Comparison of ENCODE assay signal across 10 cellular contexts in genomic region chr7:2613113-2613925, GRCh38. TPM values are rescaled to one million over a fixed set of nuclear protein-coding genes. Genes with fewer than 3 reads are reported as not detected.
DNase-seq lines count a peak whose midpoint lies in the region; ATAC-seq and TF ChIP-seq lines count a peak whose summit lies in the region.
"Had no signal": no experiment of that assay in that cellular context is flagged by ENCODE, and none has a peak within 500 bp of the region (broad histone marks: within the 10 kb centered on the region; RNA-seq: fewer than 3 reads in every experiment).

No MANE protein-coding gene starts in this region.

- no peak for TF ChIP-seq RAD21 in IMR-90 (IDR thresholded peaks at IDR 0.05; ENCODE audit: low read length)

- no peak overlapping the region for H3K4me2 ChIP-seq in IMR-90 (ENCODE audit: low read depth, low read length)

- H3K79me1 ChIP-seq in IMR-90 (ENCODE audit: low read depth in 1 of 2, low read length in 2 of 2), result no peaks in the 10 kb centered on the region

- peak overlapping the region; percentile 37; the same call in 1 of the 2 replicates for H3K14ac ChIP-seq in IMR-90 (replicated peaks; ENCODE audit: low read depth, low read length)

- H4K20me1 ChIP-seq in IMR-90 (ENCODE audit: insufficient read depth, low read length), result peaks cover 5% of the 10 kb centered on the region

- H2BK20ac ChIP-seq in IMR-90 (ENCODE audit: low read depth, low read length), result no peak overlapping the region

- intact Hi-C loops in IMR-90 (cut with micrococcal nuclease) (no loop called here), Panc1 (cut with micrococcal nuclease; ENCODE audit: unreplicated experiment) (no loop called here), left cardiac atrium (cut with DNase I) (no loop called here)

- H3K27me3 ChIP-seq in IMR-90 (ENCODE audit: control insufficient read depth, insufficient read depth, low read length), result peaks cover 2% of the 10 kb centered on the region
- no peaks in the 10 kb centered on the region for H3K27me3 ChIP-seq in Panc1 (ENCODE audit: control insufficient read depth, insufficient read depth, low read length)
- H3K27me3 ChIP-seq: esophagus muscularis mucosa had no signal

- H3K9ac ChIP-seq in IMR-90 (ENCODE audit: low read depth, low read length), result no peak overlapping the region

- H3K4me3 Mint-ChIP-seq in stimulated activated naive B cell treated with anti-CD40 and anti-IgM and Interleukin-4, amounts not matched to agents 10 μg/mL and 1 μg/mL and 100 μg/mL, for 72 hours, result no peak overlapping the region

- no peak overlapping the region for H4K91ac ChIP-seq in IMR-90 (ENCODE audit: insufficient read depth, low read depth, low read length)

- 66% methylated on average over 11 of the region's 19 CpGs; no CpG with 5 or more reads in 1 of the 2 experiments for WGBS in IMR-90 (ENCODE audit: extremely low coverage in 2 of 2, insufficient read length in 1 of 2), 2 experiments

- no peak overlapping the region for H2BK5ac ChIP-seq in IMR-90 (ENCODE audit: low read depth, low read length, poor library complexity, severe bottlenecking)

- H4K8ac ChIP-seq in IMR-90 (ENCODE audit: low read depth in 2 of 2, low read length in 2 of 2), result no peak overlapping the region

- H3K18ac ChIP-seq in IMR-90 (ENCODE audit: low read depth, low read length), result no peak overlapping the region

- in situ Hi-C loops in IMR-90 (cut with MboI; ENCODE audit: low sequenced_read_pairs) (no loop called here), Panc1 (cut with HindIII; ENCODE audit: low pct_unique_long_range_greater_than_20kb, low sequenced_read_pairs) (no loop called here)

- no peak overlapping the region for H4K5ac ChIP-seq in IMR-90 (ENCODE audit: low read depth, low read length)

- H3K4me1 Mint-ChIP-seq in stimulated activated naive B cell treated with anti-CD40 and anti-IgM and Interleukin-4, amounts not matched to agents 10 μg/mL and 1 μg/mL and 100 μg/mL, for 72 hours, result peaks cover 21 to 36% of the 10 kb centered on the region in 2 donors

- no peak overlapping the region for H3K56ac ChIP-seq in IMR-90 (ENCODE audit: extremely low read depth, insufficient read depth, low read length)

- DNase-seq in IMR-90 (no peak), Panc1 (ENCODE audit: low read depth, low spot score) (no peak), left cardiac atrium (no peak), C1 segment of cervical spinal cord (lab: John Stamatoyannopoulos, UW) (no peak)
- no peak for DNase-seq in stimulated activated naive B cell treated with anti-CD40 and anti-IgM and Interleukin-4, amounts not matched to agents 10 μg/mL and 1 μg/mL and 100 μg/mL, for 72 hours
- DNase-seq: NCI-H226, SIG-M5 had no signal

- H3K4me3 ChIP-seq in IMR-90 (ENCODE audit: insufficient read depth, low read depth, low read length) (no peak overlapping the region), Panc1 (ENCODE audit: low read depth in 2 of 2, low read length in 2 of 2) (no peak overlapping the region)

- POLR2A ChIA-PET in IMR-90 (lab: Charles Lee; ENCODE audit: unreplicated experiment), result interaction anchor here (0.6 kb wide), 1 partner anchor 46 kb away, joined by 5 read pairs; no protein-coding TSS in a partner anchor
- POLR2A ChIA-PET in Panc1 (lab: Charles Lee), result interaction anchor here (0.5 to 0.6 kb wide), 2 partner anchors 51 to 145 kb away, joined by 3 to 6 read pairs; no protein-coding TSS in a partner anchor

- dilution Hi-C loops in IMR-90 (cut with HindIII; ENCODE audit: low sequenced_read_pairs, unreplicated experiment), result no loop called here

- no peak for ATAC-seq in IMR-90 (ENCODE audit: low read depth)
- 0 out of 2 replicates have a peak, but pooled peaks have one; percentile 8 for ATAC-seq in Panc1
- peak; percentile 7 for ATAC-seq in left cardiac atrium
- ATAC-seq in stimulated activated naive B cell treated with anti-CD40 and anti-IgM and Interleukin-4, amounts not matched to agents 10 μg/mL and 1 μg/mL and 100 μg/mL, for 72 hours (replicated peaks), result no peak
- no peak for ATAC-seq in GM21515 (IDR thresholded peaks at IDR 0.05; ENCODE audit: unreplicated experiment)
- ATAC-seq in HG03442 (IDR thresholded peaks at IDR 0.05; ENCODE audit: unreplicated experiment), result no peak

- no peak overlapping the region for H2AK9ac ChIP-seq in IMR-90 (replicated peaks; ENCODE audit: low read depth, low read length, poor library complexity)

- H3K27ac Mint-ChIP-seq in stimulated activated naive B cell treated with anti-CD40 and anti-IgM and Interleukin-4, amounts not matched to agents 10 μg/mL and 1 μg/mL and 100 μg/mL, for 72 hours, result peak overlapping the region; percentile 75

- peaks cover 4% of the 10 kb centered on the region; the same call in 1 of the 2 replicates for H3K9me1 ChIP-seq in IMR-90 (ENCODE audit: insufficient read depth, low read length)

- H2AFZ ChIP-seq in IMR-90 (replicated peaks; ENCODE audit: low read length, poor library complexity), result no peak overlapping the region

- no peak overlapping the region for H3K23ac ChIP-seq in IMR-90 (ENCODE audit: low read depth, low read length)

- TF ChIP-seq POLR2A in IMR-90 (IDR thresholded peaks at IDR 0.05; ENCODE audit: low read depth, low read length), result no peak

- no peaks in the 10 kb centered on the region for H3K27me3 Mint-ChIP-seq in stimulated activated naive B cell treated with anti-CD40 and anti-IgM and Interleukin-4, amounts not matched to agents 10 μg/mL and 1 μg/mL and 100 μg/mL, for 72 hours

- no peak overlapping the region for H2BK120ac ChIP-seq in IMR-90 (ENCODE audit: low read depth, low read length)

- no peaks in the 10 kb centered on the region for H3K36me3 Mint-ChIP-seq in stimulated activated naive B cell treated with anti-CD40 and anti-IgM and Interleukin-4, amounts not matched to agents 10 μg/mL and 1 μg/mL and 100 μg/mL, for 72 hours

- BruUV-seq in IMR-90 (replicated peaks; lab: Mats Ljungman, UMichigan), result no TSS peak
- no TSS peak for BruUV-seq in Panc1 (replicated peaks; lab: Mats Ljungman, UMichigan)

- H3K27ac ChIP-seq in IMR-90 (ENCODE audit: insufficient read depth, low read length) (no peak overlapping the region), Panc1 (ENCODE audit: low read length) (no peak overlapping the region)

- no peaks in the 10 kb centered on the region for H3K9me3 Mint-ChIP-seq in stimulated activated naive B cell treated with anti-CD40 and anti-IgM and Interleukin-4, amounts not matched to agents 10 μg/mL and 1 μg/mL and 100 μg/mL, for 72 hours

- H2BK15ac ChIP-seq in IMR-90 (ENCODE audit: low read depth, low read length), result no peak overlapping the region

- H3K4me1 ChIP-seq in IMR-90 (ENCODE audit: control insufficient read depth, insufficient read depth, low read length) (peaks cover 7% of the 10 kb centered on the region; the same call in 1 of the 2 replicates), Panc1 (ENCODE audit: control insufficient read depth, insufficient read depth, low read length) (no peaks in the 10 kb centered on the region; the same call in 1 of the 2 replicates)

- peaks cover 5% of the 10 kb centered on the region; the same call in 1 of the 2 replicates for H3K36me3 ChIP-seq in IMR-90 (ENCODE audit: control insufficient read depth, insufficient read depth, low read length)
- H3K36me3 ChIP-seq in Panc1 (ENCODE audit: control insufficient read depth, insufficient read depth, low read length), result no peaks in the 10 kb centered on the region

- CTCF ChIA-PET in IMR-90 (lab: Yijun Ruan, JAX), result no interaction called here
- CTCF ChIA-PET in Panc1 (lab: Charles Lee), result interaction anchor here (0.7 kb wide), 1 partner anchor 83 kb away, joined by 3 read pairs; no protein-coding TSS in a partner anchor

- H2AK5ac ChIP-seq in IMR-90 (ENCODE audit: low read depth, low read length), result no peak overlapping the region

- no peak overlapping the region for H3K4ac ChIP-seq in IMR-90 (ENCODE audit: low read depth, low read length)

- H3K9me3 ChIP-seq in IMR-90 (ENCODE audit: control insufficient read depth, insufficient read depth, low read length) (no peaks in the 10 kb centered on the region), Panc1 (ENCODE audit: control insufficient read depth, insufficient read depth, low read depth, low read length) (no peaks in the 10 kb centered on the region)
- H3K9me3 ChIP-seq: esophagus muscularis mucosa had no signal

- TF ChIP-seq CTCF in IMR-90 (conservative IDR thresholded peaks at IDR 0.05; ENCODE audit: low read depth, low read length), result no peak
- TF ChIP-seq CTCF in Panc1 (IDR thresholded peaks at IDR 0.05), result no peak

TF ChIP-seq in IMR-90, 13 proteins besides CTCF, POLR2A, EP300 and RAD21:
- TF ChIP-seq CHD1 (IDR thresholded peaks at IDR 0.05; ENCODE audit: low read depth, low read length), result no peak
- TF ChIP-seq MAFK (IDR thresholded peaks at IDR 0.05; ENCODE audit: low read depth, low read length), result no peak
- no peak for TF ChIP-seq MXI1 (IDR thresholded peaks at IDR 0.05; ENCODE audit: borderline replicate concordance, low read depth, low read length)
- TF ChIP-seq RCOR1 (IDR thresholded peaks at IDR 0.05; ENCODE audit: insufficient replicate concordance, low read length), result no peak
- TF ChIP-seq RFX5 (IDR thresholded peaks at IDR 0.05; ENCODE audit: low read depth, low read length), result no peak

RNA-seq across cellular contexts. Expression of gene TTYH3, which starts 18.5 kb away (rescaled TPM):
- total RNA-seq in IMR-90 (2012; rRNA removed) (5.6 and 6.1 TPM in 2 replicates), Panc1 (2021; ENCODE audit: unreplicated experiment) (278 TPM), left cardiac atrium (10 to 100 TPM; 30.3 to 38.7 TPM)
- polyA plus RNA-seq in IMR-90 (2012; rRNA removed), result 82.6 and 106 TPM in 2 replicates
- polyA plus RNA-seq in IMR-90 (2012; cell fraction: cytosol; rRNA removed), result 56.1 and 135 TPM in 2 replicates
- polyA plus RNA-seq in IMR-90 (2012; cell fraction: nucleus; rRNA removed; ENCODE audit: low replicate concordance), result 100 and 222 TPM in 2 replicates
- polyA plus RNA-seq in Panc1 (2012; ENCODE audit: insufficient read length), result 421 TPM

RNA-seq across cellular contexts. Expression of gene IQCE, which starts 54.5 kb away (rescaled TPM):
- total RNA-seq in IMR-90 (2012; rRNA removed), result 5.0 and 6.7 TPM in 2 replicates
- 6.3 and 8.1 TPM in 2 replicates for polyA plus RNA-seq in IMR-90 (2012; rRNA removed)
- polyA plus RNA-seq in IMR-90 (2012; cell fraction: cytosol; rRNA removed), result 3.9 and 16.6 TPM in 2 replicates
- polyA plus RNA-seq in IMR-90 (2012; cell fraction: nucleus; rRNA removed; ENCODE audit: low replicate concordance), result 15.9 and 17.4 TPM in 2 replicates
- total RNA-seq in Panc1 (2021; ENCODE audit: unreplicated experiment), result 44.8 TPM
- 49.3 TPM for polyA plus RNA-seq in Panc1 (2012; ENCODE audit: insufficient read length)
- 10 to 100 TPM; 11.5 to 12.0 TPM for total RNA-seq in left cardiac atrium

RNA-seq across cellular contexts. Expression of gene BRAT1, which starts 58.0 kb away (rescaled TPM):
- total RNA-seq in IMR-90 (2012; rRNA removed), result 5.8 and 6.8 TPM in 2 replicates
- 21.9 and 27.5 TPM in 2 replicates for polyA plus RNA-seq in IMR-90 (2012; rRNA removed)
- 19.5 and 22.3 TPM in 2 replicates for polyA plus RNA-seq in IMR-90 (2012; cell fraction: cytosol; rRNA removed)
- polyA plus RNA-seq in IMR-90 (2012; cell fraction: nucleus; rRNA removed; ENCODE audit: low replicate concordance), result 62.8 and 177 TPM in 2 replicates
- total RNA-seq in Panc1 (2021; ENCODE audit: unreplicated experiment), result 76.9 TPM
- polyA plus RNA-seq in Panc1 (2012; ENCODE audit: insufficient read length), result 84.4 TPM
- 10 to 100 TPM; 14.6 to 17.6 TPM for total RNA-seq in left cardiac atrium

Comparison
In these comparisons a context has a peak if more than half of its experiments do, and no peak if none do; other contexts are left out.
1. ATAC-seq: peak in Panc1 (single experiment) and left cardiac atrium (2 of 2); none in IMR-90 (single experiment), stimulated activated naive B cell treated with anti-CD40 and anti-IgM and Interleukin-4, amounts not matched to agents 10 μg/mL and 1 μg/mL and 100 μg/mL, for 72 hours (0 of 2), GM21515 (single experiment) and HG03442 (single experiment).